In the genomic region with DNA sequence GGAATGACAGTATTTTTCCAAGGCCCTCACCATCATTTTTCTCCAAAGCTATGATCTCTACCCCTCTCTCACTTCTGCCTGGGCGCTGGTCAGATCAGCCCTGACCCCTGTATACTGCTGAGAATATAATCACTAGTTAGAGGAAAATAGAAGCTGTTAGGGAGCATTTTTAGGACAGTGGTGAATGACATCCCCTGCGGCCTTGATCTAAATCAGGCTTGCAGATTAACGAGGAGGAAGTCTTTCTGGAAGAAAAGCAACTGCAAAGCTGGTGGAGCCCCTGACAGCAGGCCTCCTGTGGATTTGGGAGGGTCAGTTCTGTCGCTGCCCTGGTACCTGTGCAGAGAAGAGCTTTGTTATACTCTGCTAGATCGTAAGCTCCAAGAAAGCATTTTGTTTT, we compare ENCODE assay signal across 25 cellular contexts.
"Had no signal": no experiment of that assay in that cellular context is flagged by ENCODE, and none has a peak within 500 bp of the region (broad histone marks: within the 10 kb centered on the region; RNA-seq: fewer than 3 reads in every experiment).

No MANE protein-coding gene starts in this region.

- H3K4me3 Mint-ChIP-seq: activated naive CD4-positive, alpha-beta T cell treated with anti-CD3 and anti-CD28 coated beads for 36 hours; activated naive CD8-positive, alpha-beta T cell treated with anti-CD3 and anti-CD28 coated beads, Interleukin-2, amount 10 ng/mL, durations not matched to agents 7 days and 5 days; activated T-cell treated with anti-CD3 and anti-CD28 coated beads, Interleukin-2, amount 50 U/mL, for 72 hours; stimulated activated naive B cell treated with anti-CD40 and anti-IgM and Interleukin-4, amounts not matched to agents 10 μg/mL and 1 μg/mL and 100 μg/mL, for 72 hours; T-helper 17 cell had no signal

- H3K27ac ChIP-seq: breast epithelium, coronary artery, sigmoid colon, thoracic aorta, upper lobe of right lung, VCaP had no signal

- DNase-seq: activated CD4-positive, CD25-positive, alpha-beta regulatory T cell treated with anti-CD3 and anti-CD28 coated beads, Interleukin-2, amount 50 U/mL, for 72 hours; activated CD8-positive, alpha-beta memory T cell treated with anti-CD3 and anti-CD28 coated beads, Interleukin-2, amount 50 U/mL, for 4 hours; activated effector memory CD4-positive, alpha-beta T cell treated with Interleukin-2 at 50 U/mL for 16 hours; activated naive CD4-positive, alpha-beta T cell treated with anti-CD3 and anti-CD28 coated beads for 36 hours; activated naive CD8-positive, alpha-beta T cell treated with anti-CD3 and anti-CD28 coated beads, Interleukin-2, amount 10 ng/mL, durations not matched to agents 7 days and 5 days; activated T-cell treated with anti-CD3 and anti-CD28 coated beads, Interleukin-2, amount 50 U/mL, for 72 hours; amniotic stem cell; cerebellar nuclear complex; foreskin fibroblast; hypothalamus; left cardiac atrium; mucosa of descending colon; posterior cingulate gyrus; sigmoid colon; stimulated activated CD4-positive, alpha-beta T cell treated with anti-CD3 and anti-CD28 coated beads, Interleukin-15, amount 100 ng/mL, for 24 hours; stimulated activated CD8-positive, alpha-beta memory T cell treated with anti-CD3 and anti-CD28 coated beads, Interleukin-4, amount 100 ng/mL, for 48 hours; stimulated activated naive B cell treated with anti-CD40 and anti-IgM and Interleukin-4, amounts not matched to agents 10 μg/mL and 1 μg/mL and 100 μg/mL, for 72 hours; SW 1271; T-helper 17 cell; upper lobe of right lung had no signal

- H3K27me3 Mint-ChIP-seq: activated naive CD8-positive, alpha-beta T cell treated with anti-CD3 and anti-CD28 coated beads, Interleukin-2, amount 10 ng/mL, durations not matched to agents 7 days and 5 days; stimulated activated naive B cell treated with anti-CD40 and anti-IgM and Interleukin-4, amounts not matched to agents 10 μg/mL and 1 μg/mL and 100 μg/mL, for 72 hours; T-helper 17 cell had no signal

- ATAC-seq: activated T-cell treated with anti-CD3 and anti-CD28 coated beads, Interleukin-2, amount 50 U/mL, for 72 hours; left cardiac atrium; mucosa of descending colon; stimulated activated naive B cell treated with anti-CD40 and anti-IgM and Interleukin-4, amounts not matched to agents 10 μg/mL and 1 μg/mL and 100 μg/mL, for 72 hours; T-helper 17 cell; upper lobe of right lung had no signal

- H3K9me3 ChIP-seq: breast epithelium, mucosa of descending colon, upper lobe of right lung had no signal

- H3K4me3 ChIP-seq: breast epithelium, coronary artery, mucosa of descending colon, sigmoid colon, smooth muscle cell, thoracic aorta, upper lobe of right lung had no signal

- H3K9me3 Mint-ChIP-seq: activated naive CD8-positive, alpha-beta T cell treated with anti-CD3 and anti-CD28 coated beads, Interleukin-2, amount 10 ng/mL, durations not matched to agents 7 days and 5 days; activated T-cell treated with anti-CD3 and anti-CD28 coated beads, Interleukin-2, amount 50 U/mL, for 72 hours; stimulated activated naive B cell treated with anti-CD40 and anti-IgM and Interleukin-4, amounts not matched to agents 10 μg/mL and 1 μg/mL and 100 μg/mL, for 72 hours had no signal

- H3K4me1 ChIP-seq: breast epithelium, sigmoid colon, upper lobe of right lung had no signal

- H3K27me3 ChIP-seq: breast epithelium, sigmoid colon, upper lobe of right lung had no signal

- H3K36me3 ChIP-seq: breast epithelium had no signal

- H3K27ac Mint-ChIP-seq: activated naive CD4-positive, alpha-beta T cell treated with anti-CD3 and anti-CD28 coated beads for 36 hours; activated naive CD8-positive, alpha-beta T cell treated with anti-CD3 and anti-CD28 coated beads, Interleukin-2, amount 10 ng/mL, durations not matched to agents 7 days and 5 days; activated T-cell treated with anti-CD3 and anti-CD28 coated beads, Interleukin-2, amount 50 U/mL, for 72 hours; stimulated activated naive B cell treated with anti-CD40 and anti-IgM and Interleukin-4, amounts not matched to agents 10 μg/mL and 1 μg/mL and 100 μg/mL, for 72 hours; T-helper 17 cell had no signal
